23 cellular contexts compared by ENCODE assay signal in the genomic region with DNA sequence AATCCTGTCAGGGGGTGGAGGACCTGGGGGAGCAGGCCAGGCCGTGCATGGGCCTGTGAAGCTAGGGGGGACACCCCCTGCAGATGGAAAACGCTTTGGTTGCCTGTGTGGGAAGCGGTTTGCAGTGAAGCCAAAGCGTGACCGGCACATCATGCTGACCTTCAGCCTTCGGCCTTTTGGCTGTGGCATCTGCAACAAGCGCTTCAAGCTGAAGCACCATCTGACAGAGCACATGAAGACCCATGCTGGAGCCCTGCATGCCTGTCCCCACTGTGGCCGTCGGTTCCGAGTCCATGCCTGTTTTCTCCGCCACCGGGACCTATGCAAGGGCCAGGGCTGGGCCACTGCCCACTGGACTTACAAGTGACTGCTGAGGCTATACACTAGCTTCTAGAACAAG. TPM values are rescaled to one million over a fixed set of nuclear protein-coding genes. Genes with fewer than 3 reads are reported as not detected.
DNase-seq lines count a peak whose midpoint lies in the region; ATAC-seq and TF ChIP-seq lines count a peak whose summit lies in the region.
"Had no signal": no experiment of that assay in that cellular context is flagged by ENCODE, and none has a peak within 500 bp of the region (broad histone marks: within the 10 kb centered on the region; RNA-seq: fewer than 3 reads in every experiment).

No MANE protein-coding gene starts in this region.

- H3K9me2 ChIP-seq in GM23338 (ENCODE audit: insufficient read depth) = no peaks in the 10 kb centered on the region

- 96 to 98% methylated on average over 12 of the region's 12 CpGs for WGBS in endodermal cell (ENCODE audit: insufficient coverage in 1 of 2, insufficient read length in 1 of 2), 2 experiments

- no peak for ATAC-seq in activated T-cell treated with anti-CD3 and anti-CD28 coated beads, Interleukin-2, amount 50 U/mL, for 4 hours
- no peak for ATAC-seq in GM23338
- ATAC-seq in stimulated activated effector memory CD8-positive, alpha-beta T cell treated with anti-CD3 and anti-CD28 coated beads, Interleukin-12 subunit alpha, Interleukin-12 subunit beta, amount 100 ng/mL, for 72 hours = no peak
- no peak for ATAC-seq in GM18907 (IDR thresholded peaks at IDR 0.05; ENCODE audit: unreplicated experiment)
- ATAC-seq: A549, left ventricle myocardium superior, T-helper 17 cell had no signal

- no peaks in the 10 kb centered on the region; the same call in 1 of the 2 replicates for H4K20me1 ChIP-seq in GM23338 (replicated peaks; ENCODE audit: insufficient read depth)

- H3K79me2 ChIP-seq in GM23338 (replicated peaks; ENCODE audit: insufficient read depth) = peaks cover 14% of the 10 kb centered on the region

- no peaks in the 10 kb centered on the region for H3K9me3 ChIP-seq in endodermal cell (ENCODE audit: control insufficient read depth, low read length)
- H3K9me3 ChIP-seq: A549, stomach, transverse colon had no signal

- no peak for TF ChIP-seq CTCF in GM23338 (conservative IDR thresholded peaks at IDR 0.05; ENCODE audit: low read depth in 2 of 2)
- no peak for TF ChIP-seq CTCF in endodermal cell (conservative IDR thresholded peaks at IDR 0.05)
- no peak for TF ChIP-seq CTCF in progenitor cell of endocrine pancreas (IDR thresholded peaks at IDR 0.05; ENCODE audit: unreplicated experiment)

- no peak overlapping the region for H3K27ac ChIP-seq in GM23338 (ENCODE audit: low read depth)
- H3K27ac ChIP-seq in endodermal cell (ENCODE audit: low read depth, low read length) = no peak overlapping the region
- H3K27ac ChIP-seq: A549, stomach, transverse colon, VCaP had no signal

- H3K4me2 ChIP-seq in GM23338 = no peak overlapping the region

- H3K4me1 ChIP-seq in GM23338 (ENCODE audit: insufficient read depth) = peaks cover 4% of the 10 kb centered on the region; the same call in 1 of the 2 replicates
- no peaks in the 10 kb centered on the region for H3K4me1 ChIP-seq in endodermal cell (ENCODE audit: control insufficient read depth, insufficient read depth, low read length)

- H3K36me3 ChIP-seq in GM23338 (ENCODE audit: insufficient read depth) (no peaks in the 10 kb centered on the region), endodermal cell (ENCODE audit: control insufficient read depth, insufficient read depth, low read length) (peaks cover 23% of the 10 kb centered on the region)
- H3K36me3 ChIP-seq: transverse colon had no signal

- peaks cover 14% of the 10 kb centered on the region for H3K36me3 Mint-ChIP-seq in activated T-cell treated with anti-CD3 and anti-CD28 coated beads, Interleukin-2, amount 50 U/mL, for 4 hours (ENCODE audit: insufficient read depth)
- peaks cover 45% of the 10 kb centered on the region for H3K36me3 Mint-ChIP-seq in GM23338 (ENCODE audit: low read depth)
- H3K36me3 Mint-ChIP-seq in endodermal cell (ENCODE audit: low read depth) = peaks cover 23% of the 10 kb centered on the region
- peaks cover 2% of the 10 kb centered on the region for H3K36me3 Mint-ChIP-seq in progenitor cell of endocrine pancreas (ENCODE audit: insufficient read depth)
- peaks cover 47% of the 10 kb centered on the region for H3K36me3 Mint-ChIP-seq in stimulated activated effector memory CD8-positive, alpha-beta T cell treated with anti-CD3 and anti-CD28 coated beads, Interleukin-12 subunit alpha, Interleukin-12 subunit beta, amount 100 ng/mL, for 72 hours

- H3K27ac Mint-ChIP-seq in GM23338 = no peak overlapping the region
- no peak overlapping the region for H3K27ac Mint-ChIP-seq in endodermal cell
- H3K27ac Mint-ChIP-seq in progenitor cell of endocrine pancreas = no peak overlapping the region
- H3K27ac Mint-ChIP-seq in stimulated activated effector memory CD8-positive, alpha-beta T cell treated with anti-CD3 and anti-CD28 coated beads, Interleukin-12 subunit alpha, Interleukin-12 subunit beta, amount 100 ng/mL, for 72 hours = no peak overlapping the region

- no peaks in the 10 kb centered on the region for H3K9me3 Mint-ChIP-seq in activated T-cell treated with anti-CD3 and anti-CD28 coated beads, Interleukin-2, amount 50 U/mL, for 4 hours
- H3K9me3 Mint-ChIP-seq in GM23338 = peaks cover 7% of the 10 kb centered on the region; the same call in 2 of the 3 replicates
- no peaks in the 10 kb centered on the region for H3K9me3 Mint-ChIP-seq in endodermal cell
- H3K9me3 Mint-ChIP-seq in progenitor cell of endocrine pancreas (ENCODE audit: low read depth) = no peaks in the 10 kb centered on the region
- H3K9me3 Mint-ChIP-seq in stimulated activated effector memory CD8-positive, alpha-beta T cell treated with anti-CD3 and anti-CD28 coated beads, Interleukin-12 subunit alpha, Interleukin-12 subunit beta, amount 100 ng/mL, for 72 hours = no peaks in the 10 kb centered on the region

- peaks cover 8% of the 10 kb centered on the region for H3F3A ChIP-seq in GM23338 (replicated peaks; ENCODE audit: low read depth)

- no peak for DNase-seq in activated T-cell treated with anti-CD3 and anti-CD28 coated beads, Interleukin-2, amount 50 U/mL, for 4 hours
- DNase-seq in activated T-cell treated with anti-CD3 and anti-CD28 coated beads, Interleukin-2, amount 50 U/mL, for 48 hours = no peak
- no peak for DNase-seq in GM23338 (ENCODE audit: low spot score)
- no peak for DNase-seq in endodermal cell
- no peak for DNase-seq in progenitor cell of endocrine pancreas (ENCODE audit: low spot score, unreplicated experiment)
- DNase-seq in stimulated activated effector memory CD8-positive, alpha-beta T cell treated with anti-CD3 and anti-CD28 coated beads, Interleukin-12 subunit alpha, Interleukin-12 subunit beta, amount 100 ng/mL, for 72 hours (ENCODE audit: low spot score in 2 of 2) = no peak
- DNase-seq in COLO829 (ENCODE audit: low spot score) = no peak
- DNase-seq: activated CD4-positive, alpha-beta T cell treated with anti-CD3 and anti-CD28 coated beads, Interleukin-2, amount 50 U/mL, for 4 hours; activated naive CD4-positive, alpha-beta T cell treated with anti-CD3 and anti-CD28 coated beads, Interleukin-2, amount 50 U/mL, for 16 hours; foreskin melanocyte; KBM-7; left ventricle myocardium superior; NCI-H146; NCI-H2171 treated with DMSO at 0.1 percent for 48 hours; NCI-H524 treated with DMSO at 0.1 percent for 48 hours; retina; stimulated activated CD4-positive, alpha-beta T cell treated with anti-CD3 and anti-CD28 coated beads, Interleukin-4, amount 100 ng/mL, for 1 hour; stomach; T-helper 17 cell; transverse colon had no signal

- H3K27me3 ChIP-seq in GM23338 (ENCODE audit: insufficient read depth) = no peaks in the 10 kb centered on the region
- no peaks in the 10 kb centered on the region for H3K27me3 ChIP-seq in endodermal cell (ENCODE audit: control insufficient read depth, insufficient read depth, low read length, poor library complexity, severe bottlenecking)
- H3K27me3 ChIP-seq: stomach, transverse colon had no signal

- no peaks in the 10 kb centered on the region for H3K27me3 Mint-ChIP-seq in activated T-cell treated with anti-CD3 and anti-CD28 coated beads, Interleukin-2, amount 50 U/mL, for 4 hours (ENCODE audit: low read depth)
- peaks cover 20% of the 10 kb centered on the region for H3K27me3 Mint-ChIP-seq in GM23338 (ENCODE audit: insufficient read depth, low read depth, poor library complexity)
- peaks cover 10% of the 10 kb centered on the region for H3K27me3 Mint-ChIP-seq in endodermal cell (ENCODE audit: insufficient read depth)
- no peaks in the 10 kb centered on the region for H3K27me3 Mint-ChIP-seq in progenitor cell of endocrine pancreas
- H3K27me3 Mint-ChIP-seq: T-helper 17 cell had no signal

- peaks cover 25% of the 10 kb centered on the region for H3K4me1 Mint-ChIP-seq in activated T-cell treated with anti-CD3 and anti-CD28 coated beads, Interleukin-2, amount 50 U/mL, for 4 hours (ENCODE audit: low read depth)
- H3K4me1 Mint-ChIP-seq in GM23338 (peaks cover 18% of the 10 kb centered on the region), endodermal cell (peaks cover 11% of the 10 kb centered on the region), progenitor cell of endocrine pancreas (ENCODE audit: low read depth) (peaks cover 13% of the 10 kb centered on the region)
- peaks cover 29% of the 10 kb centered on the region for H3K4me1 Mint-ChIP-seq in stimulated activated effector memory CD8-positive, alpha-beta T cell treated with anti-CD3 and anti-CD28 coated beads, Interleukin-12 subunit alpha, Interleukin-12 subunit beta, amount 100 ng/mL, for 72 hours

- H3K4me3 ChIP-seq in GM23338 (no peak overlapping the region), endodermal cell (ENCODE audit: low read length) (no peak overlapping the region)
- H3K4me3 ChIP-seq: A549, transverse colon had no signal

- H3K4me3 Mint-ChIP-seq in activated T-cell treated with anti-CD3 and anti-CD28 coated beads, Interleukin-2, amount 50 U/mL, for 4 hours = peak overlapping the region; percentile 21
- peak overlapping the region; percentile 97; the same call in 2 of the 3 replicates for H3K4me3 Mint-ChIP-seq in GM23338
- H3K4me3 Mint-ChIP-seq in endodermal cell = peak overlapping the region; percentile 92
- peak overlapping the region; percentile 95 for H3K4me3 Mint-ChIP-seq in progenitor cell of endocrine pancreas (ENCODE audit: low read depth)
- no peak overlapping the region for H3K4me3 Mint-ChIP-seq in stimulated activated effector memory CD8-positive, alpha-beta T cell treated with anti-CD3 and anti-CD28 coated beads, Interleukin-12 subunit alpha, Interleukin-12 subunit beta, amount 100 ng/mL, for 72 hours

- no peak overlapping the region for H3K9ac ChIP-seq in endodermal cell (ENCODE audit: extremely low read depth, low read length, poor library complexity, severe bottlenecking)

- H2AFZ ChIP-seq in GM23338 = no peak overlapping the region

RNA-seq across cellular contexts. Expression of a gene that starts 1.8 kb away (rescaled TPM):
- 10 to 100 TPM; 22.9 to 23.4 (median 22.9) TPM for total RNA-seq in activated T-cell treated with anti-CD3 and anti-CD28 coated beads, Interleukin-2, amount 50 U/mL, for 4 hours
- 17.9 and 25.2 TPM in 2 replicates for total RNA-seq in GM23338 (2014; rRNA removed; shearing (Covaris generic))
- polyA plus RNA-seq in GM23338 (2016; fragmentation: Nextera tagmentation; extraction: Ambion mirVana) = 13.5 and 13.6 TPM in 2 replicates
- 10 to 100 TPM; 18.0 to 20.6 TPM for total RNA-seq in endodermal cell
- polyA plus RNA-seq in endodermal cell (2013, experiment 1 of 2) = 14.1 TPM
- polyA plus RNA-seq in endodermal cell (2013, experiment 2 of 2) = 12.5 TPM
- 15.4 and 15.7 TPM in 2 replicates for total RNA-seq in progenitor cell of endocrine pancreas

RNA-seq across cellular contexts. Expression of a gene that starts 36.3 kb away (rescaled TPM):
- total RNA-seq in activated T-cell treated with anti-CD3 and anti-CD28 coated beads, Interleukin-2, amount 50 U/mL, for 4 hours = 10 to 100 TPM; 18.6 to 23.4 (median 20.2) TPM
- 36.9 and 45.0 TPM in 2 replicates for total RNA-seq in GM23338 (2014; rRNA removed; shearing (Covaris generic))
- 12.9 and 13.9 TPM in 2 replicates for polyA plus RNA-seq in GM23338 (2016; fragmentation: Nextera tagmentation; extraction: Ambion mirVana)
- total RNA-seq in endodermal cell = 10 to 100 TPM; 90.2 to 94.2 TPM
- 63.4 TPM for polyA plus RNA-seq in endodermal cell (2013, experiment 1 of 2)
- polyA plus RNA-seq in endodermal cell (2013, experiment 2 of 2) = 54.7 TPM
- 59.9 and 60.3 TPM in 2 replicates for total RNA-seq in progenitor cell of endocrine pancreas

RNA-seq across cellular contexts. Expression of a gene that starts 38.2 kb away (rescaled TPM):
- total RNA-seq in activated T-cell treated with anti-CD3 and anti-CD28 coated beads, Interleukin-2, amount 50 U/mL, for 4 hours = 10 to 100 TPM; 76.6 to 84.5 (median 79.2) TPM
- total RNA-seq in GM23338 (2014; rRNA removed; shearing (Covaris generic)) = 193 and 207 TPM in 2 replicates
- 421 and 426 TPM in 2 replicates for polyA plus RNA-seq in GM23338 (2016; fragmentation: Nextera tagmentation; extraction: Ambion mirVana)
- 100 to 1,000 TPM; 198 to 219 TPM for total RNA-seq in endodermal cell
- 232 TPM for polyA plus RNA-seq in endodermal cell (2013, experiment 1 of 2)
- 195 TPM for polyA plus RNA-seq in endodermal cell (2013, experiment 2 of 2)
- total RNA-seq in progenitor cell of endocrine pancreas = 252 and 264 TPM in 2 replicates

RNA-seq across cellular contexts. Expression of a gene that starts 45.3 kb away (rescaled TPM):
- total RNA-seq in activated T-cell treated with anti-CD3 and anti-CD28 coated beads, Interleukin-2, amount 50 U/mL, for 4 hours = 10 to 100 TPM; 24.4 to 29.4 (median 26.8) TPM
- total RNA-seq in GM23338 (2014; rRNA removed; shearing (Covaris generic)) = 33.2 and 46.7 TPM in 2 replicates
- 29.4 and 31.4 TPM in 2 replicates for polyA plus RNA-seq in GM23338 (2016; fragmentation: Nextera tagmentation; extraction: Ambion mirVana)
- total RNA-seq in endodermal cell (10 to 100 TPM; 71.4 to 75.7 TPM), progenitor cell of endocrine pancreas (58.1 and 58.4 TPM in 2 replicates)
- polyA plus RNA-seq in endodermal cell (2013, experiment 1 of 2) = 71.2 TPM
- polyA plus RNA-seq in endodermal cell (2013, experiment 2 of 2) = 61.2 TPM
